ENCODE assay signal across 8 cellular contexts in the genomic region with DNA sequence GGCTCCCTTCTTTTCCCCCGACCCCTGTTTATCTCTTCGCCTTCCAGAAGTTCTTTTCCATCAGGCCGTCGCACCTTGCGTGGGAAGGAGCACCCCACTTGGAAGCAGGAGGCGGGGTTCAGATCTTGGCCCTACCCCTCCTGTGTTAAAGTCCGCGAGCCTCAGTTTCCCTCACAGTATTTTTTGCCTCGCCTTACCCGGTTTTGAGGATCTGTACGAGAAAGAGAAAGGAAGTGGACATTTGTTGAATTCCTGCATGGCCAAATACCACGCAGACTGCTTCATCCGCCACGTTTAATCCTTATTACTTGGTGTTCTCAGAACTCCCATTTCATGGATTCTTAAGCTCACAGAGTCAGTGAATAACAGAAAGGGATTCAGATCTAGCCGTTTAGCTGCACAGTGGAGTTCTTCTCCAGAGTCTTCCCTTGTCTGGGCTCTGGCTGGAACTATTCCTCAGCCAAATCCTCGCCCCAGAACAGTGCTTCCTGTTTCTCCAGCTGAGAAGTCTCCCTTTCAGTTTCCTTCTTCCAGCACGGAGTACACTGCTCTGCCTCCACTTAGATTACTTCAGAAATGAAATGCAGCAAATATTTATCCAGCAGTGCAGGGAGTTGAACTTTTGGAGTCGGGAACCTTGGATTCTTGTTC. TPM values are rescaled to one million over a fixed set of nuclear protein-coding genes. Genes with fewer than 3 reads are reported as not detected.
DNase-seq lines count a peak whose midpoint lies in the region; ATAC-seq and TF ChIP-seq lines count a peak whose summit lies in the region.

No MANE protein-coding gene starts in this region.

- peaks cover 5% of the 10 kb centered on the region; the same call in 1 of the 2 replicates for H3K36me3 ChIP-seq in DND-41 (ENCODE audit: insufficient read depth, low read length)

- no peak for TF ChIP-seq CTCF in DND-41 (IDR thresholded peaks at IDR 0.05; ENCODE audit: borderline replicate concordance, extremely low read depth, low read length, poor library complexity, severe bottlenecking)
- TF ChIP-seq CTCF in LNCaP clone FGC (IDR thresholded peaks at IDR 0.05; ENCODE audit: control insufficient read depth, extremely low read depth, insufficient read depth): no peak
- no peak for TF ChIP-seq CTCF in MCF 10A (IDR thresholded peaks at IDR 0.05; ENCODE audit: unreplicated experiment)

- peak overlapping the region; percentile 97 for H3K4me2 ChIP-seq in DND-41 (ENCODE audit: insufficient read depth, low read length)

- DNase-seq in DND-41 (no peak), LNCaP clone FGC (ENCODE audit: low read depth) (no peak), MCF 10A (ENCODE audit: unreplicated experiment) (peak; percentile 19), stromal cell of bone marrow (ENCODE audit: low read depth) (peak; percentile 15)

- peak overlapping the region; percentile 78 for H3K27ac ChIP-seq in DND-41 (ENCODE audit: low read length)
- H3K27ac ChIP-seq in layer of hippocampus (ENCODE audit: low read depth, low read length): peak overlapping the region; percentile 93

- CTCF ChIA-PET in MCF 10A (lab: Yijun Ruan, JAX): interaction anchor here (1.1 to 3.2 kb wide), 6 partner anchors 18 to 155 kb away, joined by 3 to 25 read pairs (median 4); partner anchors contain the start of gene KCTD13

- H3K27me3 Mint-ChIP-seq in MCF 10A (ENCODE audit: insufficient read depth, unreplicated experiment): no peaks in the 10 kb centered on the region

- BruUV-seq in MCF 10A (replicated peaks; lab: Mats Ljungman, UMichigan): TSS peak; percentile 59

- H3K4me1 ChIP-seq in DND-41 (ENCODE audit: insufficient read depth, low read length): peaks cover 21% of the 10 kb centered on the region

- ATAC-seq in DND-41 (ENCODE audit: insufficient read depth, low read depth) (no peak), GM18519 (IDR thresholded peaks at IDR 0.05; ENCODE audit: low FRiP score, unreplicated experiment) (no peak), GM21529 (IDR thresholded peaks at IDR 0.05; ENCODE audit: unreplicated experiment) (no peak), HG03095 (IDR thresholded peaks at IDR 0.05; ENCODE audit: unreplicated experiment) (no peak)

- peak overlapping the region; percentile 63 for H3K9ac ChIP-seq in DND-41 (ENCODE audit: low read depth, low read length)

- H3K27me3 ChIP-seq in DND-41 (ENCODE audit: insufficient read depth, low read length, poor library complexity) (no peaks in the 10 kb centered on the region), layer of hippocampus (ENCODE audit: control insufficient read depth, insufficient read depth, low read length) (no peaks in the 10 kb centered on the region)

- H2AFZ ChIP-seq in DND-41 (ENCODE audit: low read depth, low read length): peak overlapping the region; percentile 94

- no peaks in the 10 kb centered on the region for H3K9me3 ChIP-seq in DND-41 (ENCODE audit: insufficient read depth, low read length, severe bottlenecking)

- intact Hi-C loops in MCF 10A (cut with micrococcal nuclease): no loop called here

- H3K4me3 ChIP-seq in DND-41 (ENCODE audit: low read depth in 1 of 2, low read length in 2 of 2) (peak overlapping the region; percentile 29 to 88; a peak in 3 of 4 replicates), LNCaP clone FGC (ENCODE audit: low read depth, low read length) (peak overlapping the region; percentile 66)

- no peaks in the 10 kb centered on the region for H3K9me3 Mint-ChIP-seq in MCF 10A (ENCODE audit: unreplicated experiment)

- no peaks in the 10 kb centered on the region for H4K20me1 ChIP-seq in DND-41 (ENCODE audit: insufficient read depth, low read length)

- H3K4me3 Mint-ChIP-seq in MCF 10A (ENCODE audit: unreplicated experiment): peak overlapping the region; percentile 89

- H3K4me1 Mint-ChIP-seq in MCF 10A (ENCODE audit: insufficient read depth, unreplicated experiment): peaks cover 16% of the 10 kb centered on the region

- peaks cover 8% of the 10 kb centered on the region for H3K79me2 ChIP-seq in DND-41 (ENCODE audit: insufficient read depth, low read length)

- H3K27ac Mint-ChIP-seq in MCF 10A (ENCODE audit: low read depth, unreplicated experiment): peak overlapping the region; percentile 77

- POLR2A ChIA-PET in MCF 10A (lab: Yijun Ruan, JAX): interaction anchor here (0.6 to 3.8 kb wide), 19 partner anchors 9 to 283 kb away, joined by 3 to 75 read pairs (median 4); partner anchors contain the start of genes ALDOA, ASPHD1, CDIPT and HIRIP3

- peaks cover 14% of the 10 kb centered on the region for H3K36me3 Mint-ChIP-seq in MCF 10A (ENCODE audit: insufficient read depth, unreplicated experiment)

RNA-seq across cellular contexts. Expression of gene TMEM219, which starts 0.6 kb away (rescaled TPM):
- total RNA-seq in MCF 10A (2022): 62.1 and 68.1 TPM in 2 replicates

RNA-seq across cellular contexts. Expression of gene TAOK2, which starts 11.2 kb away (rescaled TPM):
- 29.3 and 33.1 TPM in 2 replicates for total RNA-seq in MCF 10A (2022)

RNA-seq across cellular contexts. Expression of gene HIRIP3, which starts 32.9 kb away (rescaled TPM):
- total RNA-seq in MCF 10A (2022): 12.9 and 20.7 TPM in 2 replicates

RNA-seq across cellular contexts. Expression of gene INO80E, which starts 33.6 kb away (rescaled TPM):
- 82.0 and 90.1 TPM in 2 replicates for total RNA-seq in MCF 10A (2022)

RNA-seq across cellular contexts. Expression of gene KCTD13, which starts 36.4 kb away (rescaled TPM):
- 35.5 and 38.9 TPM in 2 replicates for total RNA-seq in MCF 10A (2022)

Comparison
In these comparisons a context has a peak if more than half of its experiments do, and no peak if none do; other contexts are left out.
1. DNase-seq: peak in MCF 10A (single experiment) and stromal cell of bone marrow (single experiment); none in DND-41 (single experiment) and LNCaP clone FGC (single experiment).